ENCODE assay signal across 10 cellular contexts in genomic region chr2:181312515-181312927, GRCh38.
DNase-seq lines count a peak whose midpoint lies in the region; ATAC-seq and TF ChIP-seq lines count a peak whose summit lies in the region.
"Had no signal": no experiment of that assay in that cellular context is flagged by ENCODE, and none has a peak within 500 bp of the region (broad histone marks: within the 10 kb centered on the region; RNA-seq: fewer than 3 reads in every experiment).

No MANE protein-coding gene starts in this region.

- H3K9me3 Mint-ChIP-seq in central memory CD8-positive, alpha-beta T cell: no peaks in the 10 kb centered on the region
- H3K9me3 Mint-ChIP-seq in chondrocyte (ENCODE audit: low read depth): no peaks in the 10 kb centered on the region

- no peak overlapping the region for H3K27ac ChIP-seq in psoas muscle
- H3K27ac ChIP-seq: epithelial cell of prostate had no signal

- H3K4me3 ChIP-seq in GM12865 (ENCODE audit: low read depth, low read length) (peak overlapping the region; percentile 44), psoas muscle (no peak overlapping the region)
- H3K4me3 ChIP-seq: skin epidermis had no signal

- H3K36me3 ChIP-seq in psoas muscle (ENCODE audit: insufficient read depth in 1 of 2, low read depth in 1 of 2): no peaks in the 10 kb centered on the region

- DNase-seq in GM12865 (ENCODE audit: low read depth): peak; percentile 96
- no peak for DNase-seq in central memory CD8-positive, alpha-beta T cell (ENCODE audit: low spot score in 2 of 2)
- no peak for DNase-seq in psoas muscle
- no peak for DNase-seq in chondrocyte (ENCODE audit: low spot score)
- DNase-seq in stimulated activated CD4-positive, alpha-beta T cell treated with anti-CD3 and anti-CD28 coated beads, Interleukin-2, amount 100 ng/mL, for 48 hours: no peak
- DNase-seq in NCI-H748 (lab: John Stamatoyannopoulos, UW; ENCODE audit: unreplicated experiment): no peak

- peaks cover 52% of the 10 kb centered on the region for H3K4me1 Mint-ChIP-seq in central memory CD8-positive, alpha-beta T cell
- H3K4me1 Mint-ChIP-seq in chondrocyte (ENCODE audit: low read depth): peaks cover 17% of the 10 kb centered on the region

- 73 to 77% (median 76%) methylated on average over 7 of the region's 7 CpGs for WGBS in psoas muscle, 3 donors

- no peaks in the 10 kb centered on the region for H3K27me3 Mint-ChIP-seq in central memory CD8-positive, alpha-beta T cell
- no peaks in the 10 kb centered on the region for H3K27me3 Mint-ChIP-seq in chondrocyte (ENCODE audit: low read depth)

- ATAC-seq in GM19467 (IDR thresholded peaks at IDR 0.05; ENCODE audit: unreplicated experiment): peak; percentile 88
- ATAC-seq in HG03432 (IDR thresholded peaks at IDR 0.05; ENCODE audit: unreplicated experiment): peak; percentile 83
- ATAC-seq in central memory CD8-positive, alpha-beta T cell (replicated peaks; ENCODE audit: extremely low read depth, poor library complexity, severe bottlenecking): peak; percentile 61
- ATAC-seq in psoas muscle: no peak

- peak overlapping the region; percentile 64 for H3K4me3 Mint-ChIP-seq in central memory CD8-positive, alpha-beta T cell
- H3K4me3 Mint-ChIP-seq in chondrocyte (ENCODE audit: unreplicated experiment): no peak overlapping the region

- peak overlapping the region; percentile 99 for H3K27ac Mint-ChIP-seq in central memory CD8-positive, alpha-beta T cell (ENCODE audit: low read depth)
- no peak overlapping the region for H3K27ac Mint-ChIP-seq in chondrocyte (ENCODE audit: unreplicated experiment)

- intact Hi-C loops in psoas muscle (cut with DNase I): no loop called here

- TF ChIP-seq CTCF in GM12865 (IDR thresholded peaks at IDR 0.05; ENCODE audit: insufficient read depth, low read depth, low read length, missing control alignments) (no peak), psoas muscle (IDR thresholded peaks at IDR 0.05) (no peak), chondrocyte (IDR thresholded peaks at IDR 0.05) (no peak)

- no peaks in the 10 kb centered on the region for H3K9me3 ChIP-seq in psoas muscle

- no peaks in the 10 kb centered on the region for H3K4me1 ChIP-seq in psoas muscle

- peaks cover 4% of the 10 kb centered on the region for H3K36me3 Mint-ChIP-seq in central memory CD8-positive, alpha-beta T cell (ENCODE audit: insufficient read depth)
- no peaks in the 10 kb centered on the region for H3K36me3 Mint-ChIP-seq in chondrocyte (ENCODE audit: low read depth)

- H3K27me3 ChIP-seq in psoas muscle (ENCODE audit: insufficient read depth in 3 of 3, low read length in 2 of 3): no peaks in the 10 kb centered on the region

Comparison
In these comparisons a context has a peak if more than half of its experiments do, and no peak if none do; other contexts are left out.
1. ATAC-seq: peak in GM19467 (single experiment), HG03432 (single experiment) and central memory CD8-positive, alpha-beta T cell (single experiment); none in psoas muscle (0 of 4).